In the genomic region with DNA sequence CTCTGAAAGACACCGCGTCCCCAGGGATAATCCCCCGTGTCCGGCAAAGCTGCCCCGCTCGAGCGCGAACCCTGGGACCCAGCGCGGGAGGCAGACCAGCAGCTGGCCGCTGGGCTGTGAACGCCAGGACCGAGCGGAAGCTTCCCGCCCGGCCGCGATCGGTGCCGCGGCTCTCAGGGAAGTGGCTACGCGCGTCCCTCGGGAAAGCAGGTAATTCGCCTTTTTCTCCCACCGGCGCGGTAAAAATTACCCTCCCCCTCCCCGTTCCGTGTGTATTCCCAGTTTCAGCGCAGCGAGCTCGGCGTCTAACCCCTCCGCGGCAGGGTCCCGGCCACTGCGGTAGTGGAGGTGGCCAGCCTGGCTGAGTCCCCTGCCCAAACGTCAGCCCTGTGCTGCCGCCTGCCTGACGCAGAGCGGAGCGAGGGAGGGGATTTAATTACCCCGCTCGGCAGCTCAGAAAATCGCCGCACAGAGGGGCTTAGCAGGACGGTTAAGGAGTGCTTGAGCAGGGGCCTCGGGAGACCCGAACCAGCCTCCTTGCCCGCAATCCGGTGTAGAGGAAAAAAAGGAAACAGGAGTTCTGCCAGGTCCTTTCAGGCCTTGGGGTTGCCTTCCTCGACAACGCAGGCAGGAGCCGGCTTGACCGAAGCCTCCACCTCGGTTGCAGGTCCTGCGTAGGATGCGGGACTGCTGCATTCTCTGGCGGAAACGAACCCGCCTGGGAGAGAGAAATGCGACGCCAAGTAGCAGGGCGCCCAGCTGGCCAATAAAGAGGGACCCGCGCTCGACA, we compare ENCODE assay signal across 1 cellular context.
A peak's percentile ranks its signal among the peaks of the same experiment; 100 is the strongest.
TF ChIP-seq lines count a peak whose summit lies in the region.

No MANE protein-coding gene starts in this region.

TF ChIP-seq in HepG2, 621 proteins besides CTCF, POLR2A, EP300 and RAD21 (continued from another document):
- TF ChIP-seq, protein P1, sequence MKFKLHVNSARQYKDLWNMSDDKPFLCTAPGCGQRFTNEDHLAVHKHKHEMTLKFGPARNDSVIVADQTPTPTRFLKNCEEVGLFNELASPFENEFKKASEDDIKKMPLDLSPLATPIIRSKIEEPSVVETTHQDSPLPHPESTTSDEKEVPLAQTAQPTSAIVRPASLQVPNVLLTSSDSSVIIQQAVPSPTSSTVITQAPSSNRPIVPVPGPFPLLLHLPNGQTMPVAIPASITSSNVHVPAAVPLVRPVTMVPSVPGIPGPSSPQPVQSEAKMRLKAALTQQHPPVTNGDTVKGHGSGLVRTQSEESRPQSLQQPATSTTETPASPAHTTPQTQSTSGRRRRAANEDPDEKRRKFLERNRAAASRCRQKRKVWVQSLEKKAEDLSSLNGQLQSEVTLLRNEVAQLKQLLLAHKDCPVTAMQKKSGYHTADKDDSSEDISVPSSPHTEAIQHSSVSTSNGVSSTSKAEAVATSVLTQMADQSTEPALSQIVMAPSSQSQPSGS (CRISPR knock-in tag; IDR thresholded peaks at IDR 0.05) = no peak
- TF ChIP-seq, protein P2, sequence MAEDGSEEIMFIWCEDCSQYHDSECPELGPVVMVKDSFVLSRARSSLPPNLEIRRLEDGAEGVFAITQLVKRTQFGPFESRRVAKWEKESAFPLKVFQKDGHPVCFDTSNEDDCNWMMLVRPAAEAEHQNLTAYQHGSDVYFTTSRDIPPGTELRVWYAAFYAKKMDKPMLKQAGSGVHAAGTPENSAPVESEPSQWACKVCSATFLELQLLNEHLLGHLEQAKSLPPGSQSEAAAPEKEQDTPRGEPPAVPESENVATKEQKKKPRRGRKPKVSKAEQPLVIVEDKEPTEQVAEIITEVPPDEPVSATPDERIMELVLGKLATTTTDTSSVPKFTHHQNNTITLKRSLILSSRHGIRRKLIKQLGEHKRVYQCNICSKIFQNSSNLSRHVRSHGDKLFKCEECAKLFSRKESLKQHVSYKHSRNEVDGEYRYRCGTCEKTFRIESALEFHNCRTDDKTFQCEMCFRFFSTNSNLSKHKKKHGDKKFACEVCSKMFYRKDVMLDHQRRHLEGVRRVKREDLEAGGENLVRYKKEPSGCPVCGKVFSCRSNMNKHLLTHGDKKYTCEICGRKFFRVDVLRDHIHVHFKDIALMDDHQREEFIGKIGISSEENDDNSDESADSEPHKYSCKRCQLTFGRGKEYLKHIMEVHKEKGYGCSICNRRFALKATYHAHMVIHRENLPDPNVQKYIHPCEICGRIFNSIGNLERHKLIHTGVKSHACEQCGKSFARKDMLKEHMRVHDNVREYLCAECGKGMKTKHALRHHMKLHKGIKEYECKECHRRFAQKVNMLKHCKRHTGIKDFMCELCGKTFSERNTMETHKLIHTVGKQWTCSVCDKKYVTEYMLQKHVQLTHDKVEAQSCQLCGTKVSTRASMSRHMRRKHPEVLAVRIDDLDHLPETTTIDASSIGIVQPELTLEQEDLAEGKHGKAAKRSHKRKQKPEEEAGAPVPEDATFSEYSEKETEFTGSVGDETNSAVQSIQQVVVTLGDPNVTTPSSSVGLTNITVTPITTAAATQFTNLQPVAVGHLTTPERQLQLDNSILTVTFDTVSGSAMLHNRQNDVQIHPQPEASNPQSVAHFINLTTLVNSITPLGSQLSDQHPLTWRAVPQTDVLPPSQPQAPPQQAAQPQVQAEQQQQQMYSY (CRISPR knock-in tag; IDR thresholded peaks at IDR 0.05) = 0 out of 2 replicates have a peak, but pooled peaks have one; percentile 39
- TF ChIP-seq RNF2 (conservative IDR thresholded peaks at IDR 0.05; ENCODE audit: low read depth) (0 out of 2 replicates have a peak, but pooled peaks have one; percentile 47), NFKB2 (CRISPR knock-in tag; IDR thresholded peaks at IDR 0.05; ENCODE audit: borderline replicate concordance) (0 out of 2 replicates have a peak, but pooled peaks have one; percentile 33), MYC (CRISPR knock-in tag; IDR thresholded peaks at IDR 0.05; ENCODE audit: borderline replicate concordance) (peak; percentile 27; the same call in 1 of the 2 replicates), ZMYM2 (CRISPR knock-in tag; IDR thresholded peaks at IDR 0.05) (no peak)
- TF ChIP-seq, protein P3, sequence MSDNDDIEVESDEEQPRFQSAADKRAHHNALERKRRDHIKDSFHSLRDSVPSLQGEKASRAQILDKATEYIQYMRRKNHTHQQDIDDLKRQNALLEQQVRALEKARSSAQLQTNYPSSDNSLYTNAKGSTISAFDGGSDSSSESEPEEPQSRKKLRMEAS (IDR thresholded peaks at IDR 0.05) = peak; percentile 12; the same call in 1 of the 2 replicates
- TF ChIP-seq, protein P4, sequence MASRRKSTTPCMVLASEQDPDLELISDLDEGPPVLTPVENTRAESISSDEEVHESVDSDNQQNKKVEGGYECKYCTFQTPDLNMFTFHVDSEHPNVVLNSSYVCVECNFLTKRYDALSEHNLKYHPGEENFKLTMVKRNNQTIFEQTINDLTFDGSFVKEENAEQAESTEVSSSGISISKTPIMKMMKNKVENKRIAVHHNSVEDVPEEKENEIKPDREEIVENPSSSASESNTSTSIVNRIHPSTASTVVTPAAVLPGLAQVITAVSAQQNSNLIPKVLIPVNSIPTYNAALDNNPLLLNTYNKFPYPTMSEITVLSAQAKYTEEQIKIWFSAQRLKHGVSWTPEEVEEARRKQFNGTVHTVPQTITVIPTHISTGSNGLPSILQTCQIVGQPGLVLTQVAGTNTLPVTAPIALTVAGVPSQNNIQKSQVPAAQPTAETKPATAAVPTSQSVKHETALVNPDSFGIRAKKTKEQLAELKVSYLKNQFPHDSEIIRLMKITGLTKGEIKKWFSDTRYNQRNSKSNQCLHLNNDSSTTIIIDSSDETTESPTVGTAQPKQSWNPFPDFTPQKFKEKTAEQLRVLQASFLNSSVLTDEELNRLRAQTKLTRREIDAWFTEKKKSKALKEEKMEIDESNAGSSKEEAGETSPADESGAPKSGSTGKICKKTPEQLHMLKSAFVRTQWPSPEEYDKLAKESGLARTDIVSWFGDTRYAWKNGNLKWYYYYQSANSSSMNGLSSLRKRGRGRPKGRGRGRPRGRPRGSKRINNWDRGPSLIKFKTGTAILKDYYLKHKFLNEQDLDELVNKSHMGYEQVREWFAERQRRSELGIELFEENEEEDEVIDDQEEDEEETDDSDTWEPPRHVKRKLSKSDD (CRISPR knock-in tag; IDR thresholded peaks at IDR 0.05; ENCODE audit: low read depth) = 0 out of 2 replicates have a peak, but pooled peaks have one; percentile 20
- TF ChIP-seq, protein P5, sequence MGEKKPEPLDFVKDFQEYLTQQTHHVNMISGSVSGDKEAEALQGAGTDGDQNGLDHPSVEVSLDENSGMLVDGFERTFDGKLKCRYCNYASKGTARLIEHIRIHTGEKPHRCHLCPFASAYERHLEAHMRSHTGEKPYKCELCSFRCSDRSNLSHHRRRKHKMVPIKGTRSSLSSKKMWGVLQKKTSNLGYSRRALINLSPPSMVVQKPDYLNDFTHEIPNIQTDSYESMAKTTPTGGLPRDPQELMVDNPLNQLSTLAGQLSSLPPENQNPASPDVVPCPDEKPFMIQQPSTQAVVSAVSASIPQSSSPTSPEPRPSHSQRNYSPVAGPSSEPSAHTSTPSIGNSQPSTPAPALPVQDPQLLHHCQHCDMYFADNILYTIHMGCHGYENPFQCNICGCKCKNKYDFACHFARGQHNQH (CRISPR knock-in tag; IDR thresholded peaks at IDR 0.05) = no peak; the same call in 1 of the 2 replicates
TF ChIP-seq in HepG2: peak in this region for 72.
